ENCODE assay signal across 17 cellular contexts in genomic region chr20:1992359-1992758, GRCh38. TPM values are rescaled to one million over a fixed set of nuclear protein-coding genes. Genes with fewer than 3 reads are reported as not detected.
DNase-seq lines count a peak whose midpoint lies in the region; ATAC-seq and TF ChIP-seq lines count a peak whose summit lies in the region.
"Had no signal": no experiment of that assay in that cellular context is flagged by ENCODE, and none has a peak within 500 bp of the region (broad histone marks: within the 10 kb centered on the region; RNA-seq: fewer than 3 reads in every experiment).

No MANE protein-coding gene starts in this region.

- WGBS in endodermal cell (ENCODE audit: insufficient coverage in 1 of 2, insufficient read length in 1 of 2), 2 experiments, result 62 to 86% methylated on average over 1 to 5 of the region's 5 CpGs

- H3K4me1 ChIP-seq in GM23338 (ENCODE audit: insufficient read depth) (peaks cover 34% of the 10 kb centered on the region), endodermal cell (ENCODE audit: control insufficient read depth, insufficient read depth, low read length) (peaks cover 14% of the 10 kb centered on the region)
- H3K4me1 ChIP-seq: A549, Caco-2 had no signal

- H3K4me1 Mint-ChIP-seq in GM23338 (peaks cover 35% of the 10 kb centered on the region), endodermal cell (peaks cover 7% of the 10 kb centered on the region), nephron progenitor cell (peaks cover 43% of the 10 kb centered on the region)

- 0 out of 2 replicates have a peak overlapping the region, but pooled peaks have one; percentile 47 for H2AFZ ChIP-seq in GM23338

- H3K9me2 ChIP-seq in GM23338 (ENCODE audit: insufficient read depth), result no peaks in the 10 kb centered on the region

- no peaks in the 10 kb centered on the region for H3K79me2 ChIP-seq in GM23338 (replicated peaks; ENCODE audit: insufficient read depth)

- no peak overlapping the region for H3K4me3 Mint-ChIP-seq in GM23338
- no peak overlapping the region for H3K4me3 Mint-ChIP-seq in endodermal cell
- H3K4me3 Mint-ChIP-seq in nephron progenitor cell, result peak overlapping the region; percentile 12
- H3K4me3 Mint-ChIP-seq: CD4-positive, alpha-beta T cell; H9 had no signal

- H3K27me3 ChIP-seq in GM23338 (ENCODE audit: insufficient read depth), result no peaks in the 10 kb centered on the region
- peaks cover 11% of the 10 kb centered on the region for H3K27me3 ChIP-seq in endodermal cell (ENCODE audit: control insufficient read depth, insufficient read depth, low read length, poor library complexity, severe bottlenecking)

- peaks cover 11% of the 10 kb centered on the region for H3K27me3 Mint-ChIP-seq in GM23338 (ENCODE audit: insufficient read depth, low read depth, poor library complexity)
- peaks cover 19% of the 10 kb centered on the region for H3K27me3 Mint-ChIP-seq in endodermal cell (ENCODE audit: insufficient read depth)
- peaks cover 26% of the 10 kb centered on the region for H3K27me3 Mint-ChIP-seq in nephron progenitor cell (ENCODE audit: low read depth, poor library complexity)

- H3K36me3 ChIP-seq in GM23338 (ENCODE audit: insufficient read depth) (no peaks in the 10 kb centered on the region), endodermal cell (ENCODE audit: control insufficient read depth, insufficient read depth, low read length) (no peaks in the 10 kb centered on the region)

- peak; percentile 26; the same call in 2 of the 3 replicates for ATAC-seq in GM23338
- ATAC-seq in GM21737 (IDR thresholded peaks at IDR 0.05; ENCODE audit: unreplicated experiment), result no peak
- ATAC-seq: A549, HepG2 had no signal

- DNase-seq in GM23338 (ENCODE audit: low spot score) (no peak), endodermal cell (peak; percentile 61), nephron progenitor cell (no peak), putamen (ENCODE audit: low spot score) (peak; percentile 77), retina (no peak)
- no peak for DNase-seq in stimulated activated CD4-positive, alpha-beta T cell treated with anti-CD3 and anti-CD28 coated beads, Interleukin-2, amount 100 ng/mL, for 24 hours
- DNase-seq: AML-193; Caco-2; CD4-positive, alpha-beta T cell; GOT3; H9 had no signal

- H3K4me2 ChIP-seq in GM23338, result no peak overlapping the region
- H3K4me2 ChIP-seq: A549 had no signal

- H3K36me3 Mint-ChIP-seq in GM23338 (ENCODE audit: low read depth) (no peaks in the 10 kb centered on the region), endodermal cell (ENCODE audit: low read depth) (no peaks in the 10 kb centered on the region), nephron progenitor cell (ENCODE audit: low read depth) (no peaks in the 10 kb centered on the region)

- no peaks in the 10 kb centered on the region for H3K9me3 Mint-ChIP-seq in GM23338
- no peaks in the 10 kb centered on the region for H3K9me3 Mint-ChIP-seq in endodermal cell
- no peaks in the 10 kb centered on the region for H3K9me3 Mint-ChIP-seq in nephron progenitor cell
- H3K9me3 Mint-ChIP-seq: CD4-positive, alpha-beta T cell; H9 had no signal

- no peak overlapping the region for H3K27ac Mint-ChIP-seq in GM23338
- H3K27ac Mint-ChIP-seq in endodermal cell, result no peak overlapping the region
- H3K27ac Mint-ChIP-seq in nephron progenitor cell, result no peak overlapping the region
- H3K27ac Mint-ChIP-seq: CD4-positive, alpha-beta T cell had no signal

- TF ChIP-seq CTCF in GM23338 (conservative IDR thresholded peaks at IDR 0.05; ENCODE audit: low read depth in 2 of 2), result no peak
- TF ChIP-seq CTCF in endodermal cell (conservative IDR thresholded peaks at IDR 0.05), result no peak
- TF ChIP-seq CTCF in nephron progenitor cell (IDR thresholded peaks at IDR 0.05), result no peak

- no peaks in the 10 kb centered on the region for H4K20me1 ChIP-seq in GM23338 (replicated peaks; ENCODE audit: insufficient read depth)

- no peaks in the 10 kb centered on the region for H3F3A ChIP-seq in GM23338 (replicated peaks; ENCODE audit: low read depth)

- no peak overlapping the region for H3K9ac ChIP-seq in endodermal cell (ENCODE audit: extremely low read depth, low read length, poor library complexity, severe bottlenecking)

- H3K9me3 ChIP-seq in endodermal cell (ENCODE audit: control insufficient read depth, low read length), result no peaks in the 10 kb centered on the region
- H3K9me3 ChIP-seq: A549, Caco-2 had no signal

- H3K4me3 ChIP-seq in GM23338, result no peak overlapping the region
- no peak overlapping the region for H3K4me3 ChIP-seq in endodermal cell (ENCODE audit: low read length)
- H3K4me3 ChIP-seq: A549 had no signal

- H3K27ac ChIP-seq in GM23338 (ENCODE audit: low read depth) (no peak overlapping the region), endodermal cell (ENCODE audit: low read depth, low read length) (no peak overlapping the region)
- H3K27ac ChIP-seq: 22Rv1, A549, C4-2B had no signal

TF ChIP-seq in GM23338, 12 proteins besides CTCF, POLR2A, EP300 and RAD21:
- TF ChIP-seq ZNF462 (CRISPR knock-in tag; IDR thresholded peaks at IDR 0.05), result no peak

RNA-seq across cellular contexts. Expression of gene PDYN, which starts 1.5 kb away (rescaled TPM):
- total RNA-seq in GM23338 (2014; rRNA removed; shearing (Covaris generic)), result 0.24 and 0.47 TPM in 2 replicates
- polyA plus RNA-seq in GM23338 (2016; fragmentation: Nextera tagmentation; extraction: Ambion mirVana), result 0.21 and 0.33 TPM in 2 replicates
- total RNA-seq in endodermal cell, result under 1 TPM; 0.51 to 0.71 TPM
- 2.6 TPM for polyA plus RNA-seq in endodermal cell (2013, experiment 1 of 2)
- polyA plus RNA-seq in endodermal cell (2013, experiment 2 of 2), result 2.4 TPM
- total RNA-seq: Caco-2; CD4-positive, alpha-beta T cell; HepG2 had no signal
- polyA plus RNA-seq: A549, BJ, HepG2 had no signal

Comparison
In these comparisons a context has a peak if more than half of its experiments do, and no peak if none do; other contexts are left out.
1. DNase-seq: peak in endodermal cell (single experiment) and putamen (single experiment); none in GM23338 (single experiment), nephron progenitor cell (single experiment), stimulated activated CD4-positive, alpha-beta T cell treated with anti-CD3 and anti-CD28 coated beads, Interleukin-2, amount 100 ng/mL, for 24 hours (0 of 2) and retina (single experiment).